26 cellular contexts compared by ENCODE assay signal in genomic region chr2:134269986-134270735, GRCh38. TPM values are rescaled to one million over a fixed set of nuclear protein-coding genes. Genes with fewer than 3 reads are reported as not detected.
DNase-seq lines count a peak whose midpoint lies in the region; ATAC-seq and TF ChIP-seq lines count a peak whose summit lies in the region.
"Had no signal": no experiment of that assay in that cellular context is flagged by ENCODE, and none has a peak within 500 bp of the region (broad histone marks: within the 10 kb centered on the region; RNA-seq: fewer than 3 reads in every experiment).

No MANE protein-coding gene starts in this region.

- no peaks in the 10 kb centered on the region for H3K27me3 ChIP-seq in CD4-positive, alpha-beta memory T cell (ENCODE audit: insufficient read depth, low read length)
- no peaks in the 10 kb centered on the region for H3K27me3 ChIP-seq in right atrium auricular region
- no peaks in the 10 kb centered on the region for H3K27me3 ChIP-seq in smooth muscle cell (ENCODE audit: low read depth)
- H3K27me3 ChIP-seq: breast epithelium, foreskin keratinocyte, hepatocyte had no signal

- no peaks in the 10 kb centered on the region for H3K9me3 ChIP-seq in CD4-positive, alpha-beta memory T cell (ENCODE audit: control insufficient read depth in 1 of 2, low read length in 2 of 2)
- H3K9me3 ChIP-seq in right atrium auricular region (no peaks in the 10 kb centered on the region), smooth muscle cell (replicated peaks; ENCODE audit: low read depth) (no peaks in the 10 kb centered on the region)
- H3K9me3 ChIP-seq: breast epithelium had no signal

- no peaks in the 10 kb centered on the region for H4K20me1 ChIP-seq in smooth muscle cell (ENCODE audit: low read depth)

- no peak overlapping the region for H3K27ac ChIP-seq in CD4-positive, alpha-beta memory T cell (ENCODE audit: low read depth, low read length)
- peak overlapping the region; percentile 52 to 61 for H3K27ac ChIP-seq in right atrium auricular region
- peak overlapping the region; percentile 3 for H3K27ac ChIP-seq in smooth muscle cell (ENCODE audit: low read depth)
- H3K27ac ChIP-seq: breast epithelium, coronary artery, foreskin keratinocyte, hepatocyte, KMS-11 had no signal

- peaks cover 51 to 76% (median 61%) of the 10 kb centered on the region in 4 donors for H3K4me1 Mint-ChIP-seq in CD4-positive, alpha-beta memory T cell
- peaks cover 93% of the 10 kb centered on the region for H3K4me1 Mint-ChIP-seq in activated B cell treated with CpG ODN at 0.5 μM for 24 hours

- H2AFZ ChIP-seq in smooth muscle cell (ENCODE audit: low read depth): no peak overlapping the region
- H2AFZ ChIP-seq: hepatocyte had no signal

- no peak for TF ChIP-seq CTCF in activated B cell treated with CpG ODN at 0.5 μM for 24 hours (IDR thresholded peaks at IDR 0.05)
- TF ChIP-seq CTCF in right atrium auricular region (IDR thresholded peaks at IDR 0.05): no peak
- TF ChIP-seq CTCF in smooth muscle cell (IDR thresholded peaks at IDR 0.05; ENCODE audit: borderline replicate concordance, insufficient read depth, poor library complexity, severe bottlenecking): no peak

- POLR2A ChIA-PET in CD4-positive, alpha-beta memory T cell (lab: Charles Lee; ENCODE audit: partially characterized antibody): interaction anchor here (2.1 kb wide), 1 partner anchor 9 kb away, joined by 6 read pairs; no protein-coding TSS in a partner anchor
- POLR2A ChIA-PET in activated B cell treated with CpG ODN at 0.5 μM for 24 hours (lab: Charles Lee): interaction anchor here (1.0 to 6.0 kb wide), 4 partner anchors 9 to 32 kb away, joined by 3 to 93 read pairs (median 4); no protein-coding TSS in a partner anchor

- CTCF ChIA-PET in CD4-positive, alpha-beta memory T cell (lab: Charles Lee; ENCODE audit: partially characterized antibody): interaction anchor here (0.9 to 2.7 kb wide), 4 partner anchors 9 to 152 kb away, joined by 3 to 13 read pairs (median 3); no protein-coding TSS in a partner anchor
- CTCF ChIA-PET in activated B cell treated with CpG ODN at 0.5 μM for 24 hours (lab: Charles Lee): interaction anchor here (1.4 to 3.1 kb wide), 5 partner anchors 8 to 141 kb away, joined by 6 to 14 read pairs (median 9); partner anchors contain the start of gene MGAT5

- DNase-seq in CD4-positive, alpha-beta memory T cell: no peak
- no peak for DNase-seq in activated B cell treated with CpG ODN at 0.5 μM for 24 hours
- no peak for DNase-seq in right atrium auricular region (ENCODE audit: low spot score)
- no peak for DNase-seq in smooth muscle cell (lab: John Stamatoyannopoulos, UW; ENCODE audit: unreplicated experiment)
- DNase-seq: activated CD4-positive, alpha-beta T cell treated with anti-CD3 and anti-CD28 coated beads for 36 hours; activated T-cell treated with anti-CD3 and anti-CD28 coated beads, Interleukin-2, amount 50 U/mL, for 1 hour; CD4-positive, CD25-positive, alpha-beta regulatory T cell; foreskin keratinocyte; left colon; mesendoderm; MM.1S; naive thymus-derived CD8-positive, alpha-beta T cell; NCI-H2081; NCI-H774; RPMI8226; stimulated activated CD8-positive, alpha-beta memory T cell treated with anti-CD3 and anti-CD28 coated beads, Interleukin-4, amount 100 ng/mL, for 48 hours; T-helper 2 cell had no signal

- no peak overlapping the region for H3K4me2 ChIP-seq in smooth muscle cell
- H3K4me2 ChIP-seq: hepatocyte, KMS-11 had no signal

- peaks cover 6% of the 10 kb centered on the region for H3K36me3 ChIP-seq in CD4-positive, alpha-beta memory T cell (ENCODE audit: insufficient read depth, low read length)
- H3K36me3 ChIP-seq in right atrium auricular region (no peaks in the 10 kb centered on the region), smooth muscle cell (ENCODE audit: low read depth) (no peaks in the 10 kb centered on the region)
- H3K36me3 ChIP-seq: breast epithelium had no signal

- WGBS in smooth muscle cell (ENCODE audit: low lambda C conversion rate): 75% methylated on average over 6 of the region's 6 CpGs

- H3K4me1 ChIP-seq in CD4-positive, alpha-beta memory T cell (ENCODE audit: insufficient read depth, low read length): peaks cover 33% of the 10 kb centered on the region
- H3K4me1 ChIP-seq in right atrium auricular region: peaks cover 0 to 72% of the 10 kb centered on the region in 2 donors
- H3K4me1 ChIP-seq in smooth muscle cell (ENCODE audit: low read depth): no peaks in the 10 kb centered on the region
- H3K4me1 ChIP-seq: breast epithelium, foreskin keratinocyte had no signal

- intact Hi-C loops in CD4-positive, alpha-beta memory T cell (cut with micrococcal nuclease): no loop called here
- intact Hi-C loops in activated B cell treated with CpG ODN at 0.5 μM for 24 hours (cut with micrococcal nuclease): no loop called here

- no peaks in the 10 kb centered on the region for H3F3A ChIP-seq in smooth muscle cell (ENCODE audit: low read depth)

- H3K4me3 Mint-ChIP-seq in CD4-positive, alpha-beta memory T cell: no peak overlapping the region
- no peak overlapping the region for H3K4me3 Mint-ChIP-seq in activated B cell treated with CpG ODN at 0.5 μM for 24 hours
- H3K4me3 Mint-ChIP-seq: activated CD4-positive, alpha-beta T cell treated with anti-CD3 and anti-CD28 coated beads for 36 hours; CD4-positive, CD25-positive, alpha-beta regulatory T cell; type B pancreatic cell had no signal

- no peak overlapping the region for H3K4me3 ChIP-seq in CD4-positive, alpha-beta memory T cell (ENCODE audit: low read length in 2 of 2)
- no peak overlapping the region for H3K4me3 ChIP-seq in right atrium auricular region
- H3K4me3 ChIP-seq in smooth muscle cell: no peak overlapping the region
- H3K4me3 ChIP-seq: breast epithelium, coronary artery, hepatocyte, skin epidermis had no signal

- H3K27me3 Mint-ChIP-seq in CD4-positive, alpha-beta memory T cell: no peaks in the 10 kb centered on the region
- no peaks in the 10 kb centered on the region for H3K27me3 Mint-ChIP-seq in activated B cell treated with CpG ODN at 0.5 μM for 24 hours
- H3K27me3 Mint-ChIP-seq: activated CD4-positive, alpha-beta T cell treated with anti-CD3 and anti-CD28 coated beads for 36 hours; CD4-positive, CD25-positive, alpha-beta regulatory T cell; naive thymus-derived CD8-positive, alpha-beta T cell; type B pancreatic cell had no signal

- peak overlapping the region in 4 of 7 donors; percentile 10 to 67 (median 48) for H3K27ac Mint-ChIP-seq in CD4-positive, alpha-beta memory T cell
- H3K27ac Mint-ChIP-seq in activated B cell treated with CpG ODN at 0.5 μM for 24 hours: peak overlapping the region; percentile 84
- H3K27ac Mint-ChIP-seq: activated CD4-positive, alpha-beta T cell treated with anti-CD3 and anti-CD28 coated beads for 36 hours; CD4-positive, CD25-positive, alpha-beta regulatory T cell; type B pancreatic cell had no signal

- ATAC-seq in activated B cell treated with CpG ODN at 0.5 μM for 24 hours (ENCODE audit: low read depth) (no peak), GM19452 (IDR thresholded peaks at IDR 0.05; ENCODE audit: unreplicated experiment) (no peak), GM18858 (IDR thresholded peaks at IDR 0.05; ENCODE audit: unreplicated experiment) (no peak), GM19324 (IDR thresholded peaks at IDR 0.05; ENCODE audit: low FRiP score, unreplicated experiment) (no peak)
- ATAC-seq: activated CD4-positive, alpha-beta T cell treated with anti-CD3 and anti-CD28 coated beads for 36 hours; foreskin keratinocyte; left colon; naive thymus-derived CD8-positive, alpha-beta T cell had no signal

- no peaks in the 10 kb centered on the region for H3K79me2 ChIP-seq in smooth muscle cell (ENCODE audit: low read depth)
- H3K79me2 ChIP-seq: hepatocyte had no signal

- peaks cover 0 to under 1% (median 0%) of the 10 kb centered on the region in 8 donors for H3K9me3 Mint-ChIP-seq in CD4-positive, alpha-beta memory T cell
- peaks cover 2% of the 10 kb centered on the region for H3K9me3 Mint-ChIP-seq in activated B cell treated with CpG ODN at 0.5 μM for 24 hours
- H3K9me3 Mint-ChIP-seq: CD4-positive, CD25-positive, alpha-beta regulatory T cell; naive thymus-derived CD8-positive, alpha-beta T cell; type B pancreatic cell had no signal

- H3K36me3 Mint-ChIP-seq in CD4-positive, alpha-beta memory T cell: peaks cover 50 to 69% of the 10 kb centered on the region in 2 donors
- H3K36me3 Mint-ChIP-seq in activated B cell treated with CpG ODN at 0.5 μM for 24 hours (ENCODE audit: low read depth): peaks cover 49% of the 10 kb centered on the region

- no peak overlapping the region for H3K9ac ChIP-seq in smooth muscle cell (ENCODE audit: low read depth)
- H3K9ac ChIP-seq: KMS-11 had no signal

RNA-seq across cellular contexts. Expression of gene MGAT5, which starts 16.3 kb away (rescaled TPM):
- 10 to 100 TPM; 78.1 to 81.3 TPM for total RNA-seq in CD4-positive, alpha-beta memory T cell
- polyA plus RNA-seq in CD4-positive, alpha-beta memory T cell: 10 to 100 TPM in 1 of 2 donors, 1 to 10 TPM in 1; 4.4 to 17.9 TPM
- total RNA-seq in activated B cell treated with CpG ODN at 0.5 μM for 24 hours (66.7 and 69.0 TPM in 2 replicates), right atrium auricular region (10 to 100 TPM; 56.9 to 91.0 TPM), smooth muscle cell (33.8 and 49.1 TPM in 2 replicates)
- polyA plus RNA-seq in smooth muscle cell: 4.5 and 5.0 TPM in 2 replicates
